In genomic region chr11:4697583-4697982, GRCh38 we compare ENCODE assay signal across 13 cellular contexts. TPM values are rescaled to one million over a fixed set of nuclear protein-coding genes. Genes with fewer than 3 reads are reported as not detected.
DNase-seq lines count a peak whose midpoint lies in the region; ATAC-seq, FAIRE-seq and TF ChIP-seq lines count a peak whose summit lies in the region.
"Had no signal": no experiment of that assay in that cellular context is flagged by ENCODE, and none has a peak within 500 bp of the region (broad histone marks: within the 10 kb centered on the region; RNA-seq: fewer than 3 reads in every experiment).

OR51E2 (minus strand) TSS chr11:4697853; CDS start chr11:4682711, 15,142 bp downstream.

- H3K4me3 ChIP-seq in gastroesophageal sphincter (no peak within 1 kb of the TSS), SJCRH30 (no peak within 1 kb of the TSS)

- H3K4me1 ChIP-seq in gastroesophageal sphincter (peaks cover 0 to 9% (median 3%) of the 10 kb centered on the region in 3 donors), SJCRH30 (peaks cover 8% of the 10 kb centered on the region; the same call in 1 of the 2 replicates)

- 60 to 62% methylated on average over 3 of the region's 3 CpGs for WGBS in gastroesophageal sphincter (ENCODE audit: low coverage in 1 of 2), 2 donors

- no peak for TF ChIP-seq POLR2A in gastroesophageal sphincter (IDR thresholded peaks at IDR 0.05)

- ATAC-seq in gastroesophageal sphincter, result peak; percentile 46

- DNase-seq in NCI-H1417 (lab: John Stamatoyannopoulos, UW) (peak; percentile 5 to 43 (median 16)), NCI-H1417 treated with DMSO at 0.1 percent for 48 hours (lab: John Stamatoyannopoulos, UW) (no peak), RKO (ENCODE audit: low spot score) (peak; percentile 1), urothelium cell line (ENCODE audit: low spot score) (peak; percentile 12), UCSD-AML1 (lab: John Stamatoyannopoulos, UW; ENCODE audit: unreplicated experiment) (no peak), SJCRH30 (no peak)
- DNase-seq in central memory CD4-positive, alpha-beta T cell, result no peak
- DNase-seq: 8988T; DMS79 treated with DMSO at 0.1 percent for 48 hours; effector memory CD4-positive, alpha-beta T cell; NCI-H524 treated with DMSO at 0.1 percent for 48 hours; small intestine had no signal

- no peak for FAIRE-seq in urothelium cell line (lab: Jason Lieb, UNC)
- FAIRE-seq: small intestine had no signal

- H3K27me3 ChIP-seq in gastroesophageal sphincter, result no peaks in the 10 kb centered on the region
- H3K27me3 ChIP-seq in SJCRH30, result no peaks in the 10 kb centered on the region

- no peak within 1 kb of the TSS for H3K27ac ChIP-seq in gastroesophageal sphincter
- no peak within 1 kb of the TSS for H3K27ac ChIP-seq in SJCRH30

- no peak for TF ChIP-seq CTCF in gastroesophageal sphincter (IDR thresholded peaks at IDR 0.05)

- no peaks in the 10 kb centered on the region for H3K9me3 ChIP-seq in gastroesophageal sphincter
- H3K9me3 ChIP-seq in SJCRH30 (replicated peaks), result no peaks in the 10 kb centered on the region

- no peak for TF ChIP-seq EP300 in gastroesophageal sphincter (IDR thresholded peaks at IDR 0.05)

- H3K36me3 ChIP-seq in gastroesophageal sphincter (no peaks in the 10 kb centered on the region), SJCRH30 (no peaks in the 10 kb centered on the region)

RNA-seq across cellular contexts. Expression of gene OR51E2, which starts in this region (rescaled TPM):
- 1 to 10 TPM in 1 of 4 donors, under 1 TPM in 2, not detected in 1; 0.67 to 2.5 (median 0.94) TPM for total RNA-seq in gastroesophageal sphincter
- not detected in 2 replicates for total RNA-seq in SJCRH30 (2014; rRNA removed; shearing (Covaris generic))

Comparison
In these comparisons a context has a peak if more than half of its experiments do, and no peak if none do; other contexts are left out.
1. DNase-seq: peak in NCI-H1417 (3 of 3), RKO (single experiment) and urothelium cell line (single experiment); none in NCI-H1417 treated with DMSO at 0.1 percent for 48 hours (single experiment), UCSD-AML1 (single experiment), central memory CD4-positive, alpha-beta T cell (single experiment) and SJCRH30 (0 of 2).